8 cellular contexts compared by ENCODE assay signal in genomic region chr12:2752676-2753371, GRCh38. TPM values are rescaled to one million over a fixed set of nuclear protein-coding genes. Genes with fewer than 3 reads are reported as not detected.
DNase-seq lines count a peak whose midpoint lies in the region; ATAC-seq and TF ChIP-seq lines count a peak whose summit lies in the region.

No MANE protein-coding gene starts in this region.

- no peaks in the 10 kb centered on the region for H3K9me3 ChIP-seq in esophagus squamous epithelium
- H3K9me3 ChIP-seq in naive thymus-derived CD4-positive, alpha-beta T cell (ENCODE audit: control insufficient read depth in 2 of 3, low read length in 3 of 3), result no peaks in the 10 kb centered on the region

- CTCF ChIA-PET in naive thymus-derived CD4-positive, alpha-beta T cell (lab: Charles Lee), result no interaction called here

- no peak overlapping the region for H3K4me3 ChIP-seq in esophagus squamous epithelium
- H3K4me3 ChIP-seq in naive thymus-derived CD4-positive, alpha-beta T cell (ENCODE audit: low read length), result no peak overlapping the region

- peaks cover 0 to 19% (median 6%) of the 10 kb centered on the region in 11 donors for H3K9me3 Mint-ChIP-seq in naive thymus-derived CD4-positive, alpha-beta T cell

- H3K27me3 Mint-ChIP-seq in naive thymus-derived CD4-positive, alpha-beta T cell, result peaks cover 30 to 61% (median 44%) of the 10 kb centered on the region in 5 donors

- peaks cover 0 to 55% (median 0%) of the 10 kb centered on the region in 4 donors for H3K27me3 ChIP-seq in esophagus squamous epithelium
- H3K27me3 ChIP-seq in naive thymus-derived CD4-positive, alpha-beta T cell (ENCODE audit: control insufficient read depth in 2 of 2, insufficient read depth in 2 of 2, low read length in 2 of 2), result no peaks in the 10 kb centered on the region

- POLR2A ChIA-PET in naive thymus-derived CD4-positive, alpha-beta T cell (lab: Charles Lee), result no interaction called here

- peaks cover 0 to 4% (median 0%) of the 10 kb centered on the region in 3 donors for H3K4me1 ChIP-seq in esophagus squamous epithelium
- no peaks in the 10 kb centered on the region for H3K4me1 ChIP-seq in naive thymus-derived CD4-positive, alpha-beta T cell (ENCODE audit: control insufficient read depth in 2 of 2, insufficient read depth in 2 of 2, low read length in 2 of 2)

- ATAC-seq in GM21423 (IDR thresholded peaks at IDR 0.05; ENCODE audit: unreplicated experiment) (peak; percentile 65), HG02852 (IDR thresholded peaks at IDR 0.05; ENCODE audit: unreplicated experiment) (no peak), HG02885 (IDR thresholded peaks at IDR 0.05; ENCODE audit: poor library complexity, unreplicated experiment) (no peak)
- peak; percentile 100 for ATAC-seq in naive thymus-derived CD4-positive, alpha-beta T cell

- H3K27ac ChIP-seq in esophagus squamous epithelium, result no peak overlapping the region
- no peak overlapping the region for H3K27ac ChIP-seq in naive thymus-derived CD4-positive, alpha-beta T cell (ENCODE audit: low read depth, low read length)

- no peaks in the 10 kb centered on the region for H3K36me3 ChIP-seq in esophagus squamous epithelium
- H3K36me3 ChIP-seq in naive thymus-derived CD4-positive, alpha-beta T cell (ENCODE audit: control insufficient read depth in 2 of 3, insufficient read depth in 3 of 3, low read length in 3 of 3), result no peaks in the 10 kb centered on the region

- DNase-seq in OCI-M1 (lab: John Stamatoyannopoulos, UW) (peak; percentile 83), esophagus squamous epithelium (lab: John Stamatoyannopoulos, UW) (peak; percentile 17)
- DNase-seq in activated T-cell treated with anti-CD3 and anti-CD28 coated beads, Interleukin-2, amount 50 U/mL, for 1 hour, result peak; percentile 82
- DNase-seq in naive thymus-derived CD4-positive, alpha-beta T cell, result peak; percentile 62 to 89 (median 80)
- DNase-seq in stimulated activated CD8-positive, alpha-beta memory T cell treated with anti-CD3 and anti-CD28 coated beads, Interleukin-7, amount 100 ng/mL, for 4 hours (ENCODE audit: low read depth in 2 of 2), result peak; percentile 15 to 49

- TF ChIP-seq CTCF in esophagus squamous epithelium (IDR thresholded peaks at IDR 0.05), result no peak

- no peak overlapping the region for H3K4me3 Mint-ChIP-seq in naive thymus-derived CD4-positive, alpha-beta T cell

- WGBS in esophagus squamous epithelium, 2 donors, result no CpG with 5 or more reads among the region's 58 CpGs

- intact Hi-C loops in esophagus squamous epithelium (cut with DNase I), result no loop called here
- intact Hi-C loops in naive thymus-derived CD4-positive, alpha-beta T cell (cut with micrococcal nuclease), result loop anchor here (1.0 to 5.0 kb wide), 5 partner anchors 39 to 70 kb away; partner anchors contain the start of genes ITFG2 (in 2 of the 2) and FKBP4 (in 1 of the 2)

- peaks cover 0 to 9% (median 5%) of the 10 kb centered on the region in 5 donors for H3K36me3 Mint-ChIP-seq in naive thymus-derived CD4-positive, alpha-beta T cell

- TF ChIP-seq POLR2A in esophagus squamous epithelium (IDR thresholded peaks at IDR 0.05), result no peak

- H3K4me1 Mint-ChIP-seq in naive thymus-derived CD4-positive, alpha-beta T cell, result peaks cover 0 to 8% (median 0%) of the 10 kb centered on the region in 7 donors

- H3K27ac Mint-ChIP-seq in naive thymus-derived CD4-positive, alpha-beta T cell, result peak overlapping the region in 1 of 9 donors; percentile 23

RNA-seq across cellular contexts. Expression of gene FKBP4, which starts 41.9 kb away (rescaled TPM):
- total RNA-seq in esophagus squamous epithelium, result 10 to 100 TPM; 55.9 to 86.2 (median 62.8) TPM
- 10 to 100 TPM; 47.4 to 95.4 (median 54.6) TPM for total RNA-seq in naive thymus-derived CD4-positive, alpha-beta T cell
- polyA plus RNA-seq in naive thymus-derived CD4-positive, alpha-beta T cell, result 10 to 100 TPM; 27.3 to 39.6 TPM

RNA-seq across cellular contexts. Expression of gene ITFG2, which starts 59.6 kb away (rescaled TPM):
- total RNA-seq in esophagus squamous epithelium, result 10 to 100 TPM; 14.3 to 27.5 (median 15.7) TPM
- total RNA-seq in naive thymus-derived CD4-positive, alpha-beta T cell, result 100 to 1,000 TPM in 2 of 5 experiments, 10 to 100 TPM in 3; 50.4 to 156 (median 95.6) TPM
- polyA plus RNA-seq in naive thymus-derived CD4-positive, alpha-beta T cell, result 10 to 100 TPM; 52.3 to 76.1 TPM

Comparison
In these comparisons a context has a peak if more than half of its experiments do, and no peak if none do; other contexts are left out.
1. ATAC-seq: peak in GM21423 (single experiment) and naive thymus-derived CD4-positive, alpha-beta T cell (single experiment); none in HG02852 (single experiment) and HG02885 (single experiment).
2. DNase-seq: peak in every context shown above with its lines; median percentile 83 in OCI-M1; 82 in activated T-cell treated with anti-CD3 and anti-CD28 coated beads, Interleukin-2, amount 50 U/mL, for 1 hour; 80 in naive thymus-derived CD4-positive, alpha-beta T cell; 32 in stimulated activated CD8-positive, alpha-beta memory T cell treated with anti-CD3 and anti-CD28 coated beads, Interleukin-7, amount 100 ng/mL, for 4 hours; 17 in esophagus squamous epithelium.